ENCODE assay signal across 13 cellular contexts in genomic region chr5:150248493-150248892, GRCh38. TPM values are rescaled to one million over a fixed set of nuclear protein-coding genes. Genes with fewer than 3 reads are reported as not detected.
"Had no signal": no experiment of that assay in that cellular context is flagged by ENCODE, and none has a peak within 500 bp of the region (broad histone marks: within the 10 kb centered on the region; RNA-seq: fewer than 3 reads in every experiment).

No MANE protein-coding gene starts in this region.

RNA-seq across cellular contexts. Expression of gene CAMK2A, which starts 41.1 kb away (rescaled TPM):
- total RNA-seq: activated B cell treated with CpG ODN at 0.5 μM for 24 hours; activated CD4-positive, alpha-beta memory T cell treated with anti-CD3 and anti-CD28 coated beads for 36 hours; activated CD4-positive, alpha-beta memory T cell treated with anti-CD3 and anti-CD28 coated beads, Interleukin-2, amount 10 ng/mL, durations not matched to agents 7 days and 5 days; activated CD4-positive, alpha-beta T cell treated with anti-CD3 and anti-CD28 coated beads for 36 hours; activated CD4-positive, alpha-beta T cell treated with anti-CD3 and anti-CD28 coated beads, Interleukin-2, amount 10 ng/mL, durations not matched to agents 24 days and 14 days; activated CD4-positive, alpha-beta T cell treated with anti-CD3 and anti-CD28 coated beads, Interleukin-2, amount 10 ng/mL, durations not matched to agents 7 days and 5 days; activated CD8-positive, alpha-beta memory T cell treated with anti-CD3 and anti-CD28 coated beads for 36 hours; activated CD8-positive, alpha-beta memory T cell treated with anti-CD3 and anti-CD28 coated beads, Interleukin-2, amount 10 ng/mL, durations not matched to agents 7 days and 5 days; activated CD8-positive, alpha-beta T cell treated with anti-CD3 and anti-CD28 coated beads for 36 hours; activated CD8-positive, alpha-beta T cell treated with anti-CD3 and anti-CD28 coated beads, Interleukin-2, amount 10 ng/mL, durations not matched to agents 7 days and 5 days; T-helper 1 cell treated with Interleukin-12 subunit alpha and Interleukin-12 subunit beta and Interleukin-4 antibody, amounts not matched to agents 30 ng/mL and 1 ng/mL, for 36 hours; T-helper 17 cell; T-helper 2 cell treated with Interferon-gamma antibody and Interleukin-4, amounts not matched to agents 100 ng/mL and 5 ng/mL, for 36 hours had no signal

RNA-seq across cellular contexts. Expression of gene ARSI, which starts 54.2 kb away (rescaled TPM):
- total RNA-seq: activated B cell treated with CpG ODN at 0.5 μM for 24 hours; activated CD4-positive, alpha-beta memory T cell treated with anti-CD3 and anti-CD28 coated beads for 36 hours; activated CD4-positive, alpha-beta memory T cell treated with anti-CD3 and anti-CD28 coated beads, Interleukin-2, amount 10 ng/mL, durations not matched to agents 7 days and 5 days; activated CD4-positive, alpha-beta T cell treated with anti-CD3 and anti-CD28 coated beads for 36 hours; activated CD4-positive, alpha-beta T cell treated with anti-CD3 and anti-CD28 coated beads, Interleukin-2, amount 10 ng/mL, durations not matched to agents 24 days and 14 days; activated CD4-positive, alpha-beta T cell treated with anti-CD3 and anti-CD28 coated beads, Interleukin-2, amount 10 ng/mL, durations not matched to agents 7 days and 5 days; activated CD8-positive, alpha-beta memory T cell treated with anti-CD3 and anti-CD28 coated beads for 36 hours; activated CD8-positive, alpha-beta memory T cell treated with anti-CD3 and anti-CD28 coated beads, Interleukin-2, amount 10 ng/mL, durations not matched to agents 7 days and 5 days; activated CD8-positive, alpha-beta T cell treated with anti-CD3 and anti-CD28 coated beads for 36 hours; activated CD8-positive, alpha-beta T cell treated with anti-CD3 and anti-CD28 coated beads, Interleukin-2, amount 10 ng/mL, durations not matched to agents 7 days and 5 days; T-helper 1 cell treated with Interleukin-12 subunit alpha and Interleukin-12 subunit beta and Interleukin-4 antibody, amounts not matched to agents 30 ng/mL and 1 ng/mL, for 36 hours; T-helper 17 cell; T-helper 2 cell treated with Interferon-gamma antibody and Interleukin-4, amounts not matched to agents 100 ng/mL and 5 ng/mL, for 36 hours had no signal

RNA-seq across cellular contexts. Expression of gene SLC6A7, which starts 58.6 kb away (rescaled TPM):
- total RNA-seq: activated B cell treated with CpG ODN at 0.5 μM for 24 hours; activated CD4-positive, alpha-beta memory T cell treated with anti-CD3 and anti-CD28 coated beads for 36 hours; activated CD4-positive, alpha-beta memory T cell treated with anti-CD3 and anti-CD28 coated beads, Interleukin-2, amount 10 ng/mL, durations not matched to agents 7 days and 5 days; activated CD4-positive, alpha-beta T cell treated with anti-CD3 and anti-CD28 coated beads for 36 hours; activated CD4-positive, alpha-beta T cell treated with anti-CD3 and anti-CD28 coated beads, Interleukin-2, amount 10 ng/mL, durations not matched to agents 24 days and 14 days; activated CD4-positive, alpha-beta T cell treated with anti-CD3 and anti-CD28 coated beads, Interleukin-2, amount 10 ng/mL, durations not matched to agents 7 days and 5 days; activated CD8-positive, alpha-beta memory T cell treated with anti-CD3 and anti-CD28 coated beads for 36 hours; activated CD8-positive, alpha-beta memory T cell treated with anti-CD3 and anti-CD28 coated beads, Interleukin-2, amount 10 ng/mL, durations not matched to agents 7 days and 5 days; activated CD8-positive, alpha-beta T cell treated with anti-CD3 and anti-CD28 coated beads for 36 hours; activated CD8-positive, alpha-beta T cell treated with anti-CD3 and anti-CD28 coated beads, Interleukin-2, amount 10 ng/mL, durations not matched to agents 7 days and 5 days; T-helper 1 cell treated with Interleukin-12 subunit alpha and Interleukin-12 subunit beta and Interleukin-4 antibody, amounts not matched to agents 30 ng/mL and 1 ng/mL, for 36 hours; T-helper 17 cell; T-helper 2 cell treated with Interferon-gamma antibody and Interleukin-4, amounts not matched to agents 100 ng/mL and 5 ng/mL, for 36 hours had no signal
